Comparison of ENCODE assay signal across 21 cellular contexts in the genomic region with DNA sequence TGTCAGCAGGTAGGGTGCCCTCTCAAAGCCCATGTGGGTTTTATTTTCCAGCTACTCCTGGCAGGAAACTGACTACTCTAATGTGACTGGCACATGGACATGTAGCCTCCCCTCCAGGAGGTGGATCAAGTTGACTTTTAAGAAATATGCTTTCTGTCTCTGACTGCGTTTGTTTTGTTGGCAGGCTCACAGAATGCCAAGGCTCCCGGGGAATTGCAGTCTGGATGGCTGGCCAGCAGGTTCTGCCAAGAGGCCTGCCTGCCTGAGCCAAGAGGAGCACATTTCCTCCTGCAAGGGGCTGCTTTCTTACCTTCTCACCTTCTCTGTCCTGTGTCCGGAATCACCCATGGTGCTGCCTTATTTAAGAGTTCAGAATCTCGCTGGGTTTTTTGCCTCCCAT.
"Had no signal": no experiment of that assay in that cellular context is flagged by ENCODE, and none has a peak within 500 bp of the region (broad histone marks: within the 10 kb centered on the region; RNA-seq: fewer than 3 reads in every experiment).

No MANE protein-coding gene starts in this region.

- H3K4me1 ChIP-seq: tibial nerve, uterus had no signal

- H3K27ac Mint-ChIP-seq: activated B cell treated with CpG ODN at 0.5 μM for 24 hours; activated CD8-positive, alpha-beta T cell treated with anti-CD3 and anti-CD28 coated beads, Interleukin-2, amount 10 ng/mL, durations not matched to agents 7 days and 5 days; activated naive CD8-positive, alpha-beta T cell; brain; dendritic cell treated with granulocyte-macrophage colony-stimulating factor and Interleukin-4, amounts not matched to agents 40 ng/mL and 50 ng/mL, for 4 days; stimulated activated effector memory CD8-positive, alpha-beta T cell treated with anti-CD3 and anti-CD28 coated beads, Interleukin-12 subunit alpha, Interleukin-12 subunit beta, amount 100 ng/mL, for 72 hours had no signal

- H3K4me3 Mint-ChIP-seq: activated B cell treated with CpG ODN at 0.5 μM for 24 hours; activated CD8-positive, alpha-beta T cell treated with anti-CD3 and anti-CD28 coated beads, Interleukin-2, amount 10 ng/mL, durations not matched to agents 7 days and 5 days; activated naive CD8-positive, alpha-beta T cell; brain; dendritic cell treated with granulocyte-macrophage colony-stimulating factor and Interleukin-4, amounts not matched to agents 40 ng/mL and 50 ng/mL, for 4 days; neural crest cell; stimulated activated effector memory CD8-positive, alpha-beta T cell treated with anti-CD3 and anti-CD28 coated beads, Interleukin-12 subunit alpha, Interleukin-12 subunit beta, amount 100 ng/mL, for 72 hours had no signal

- H3K27me3 ChIP-seq: tibial nerve, uterus had no signal

- ATAC-seq: activated CD8-positive, alpha-beta T cell treated with anti-CD3 and anti-CD28 coated beads, Interleukin-2, amount 10 ng/mL, durations not matched to agents 7 days and 5 days; stimulated activated effector memory CD8-positive, alpha-beta T cell treated with anti-CD3 and anti-CD28 coated beads, Interleukin-12 subunit alpha, Interleukin-12 subunit beta, amount 100 ng/mL, for 72 hours had no signal

- H3K36me3 ChIP-seq: tibial nerve, uterus had no signal

- H3K4me3 ChIP-seq: lung, tibial nerve, uterus had no signal

- H3K27ac ChIP-seq: tibial nerve, uterus had no signal

- H3K4me1 Mint-ChIP-seq: activated B cell treated with CpG ODN at 0.5 μM for 24 hours; brain; neural crest cell; stimulated activated effector memory CD8-positive, alpha-beta T cell treated with anti-CD3 and anti-CD28 coated beads, Interleukin-12 subunit alpha, Interleukin-12 subunit beta, amount 100 ng/mL, for 72 hours had no signal

- H3K9me3 ChIP-seq: uterus had no signal

- FAIRE-seq: TTC549 had no signal

- H3K27me3 Mint-ChIP-seq: activated B cell treated with CpG ODN at 0.5 μM for 24 hours; activated naive CD8-positive, alpha-beta T cell; dendritic cell treated with granulocyte-macrophage colony-stimulating factor and Interleukin-4, amounts not matched to agents 40 ng/mL and 50 ng/mL, for 4 days had no signal

- H3K36me3 Mint-ChIP-seq: activated naive CD8-positive, alpha-beta T cell; brain; stimulated activated effector memory CD8-positive, alpha-beta T cell treated with anti-CD3 and anti-CD28 coated beads, Interleukin-12 subunit alpha, Interleukin-12 subunit beta, amount 100 ng/mL, for 72 hours had no signal

- DNase-seq: activated B cell treated with CpG ODN at 0.5 μM for 24 hours; activated CD4-positive, alpha-beta T cell treated with anti-CD3 and anti-CD28 coated beads for 48 hours; activated CD8-positive, alpha-beta memory T cell treated with anti-CD3 and anti-CD28 coated beads, Interleukin-2, amount 50 U/mL, for 4 hours; activated CD8-positive, alpha-beta T cell treated with anti-CD3 and anti-CD28 coated beads, Interleukin-2, amount 10 ng/mL, durations not matched to agents 7 days and 5 days; activated gamma-delta T cell treated with Interleukin-2 at 50 U/mL for 16 hours; amniotic stem cell; effector memory CD4-positive, alpha-beta T cell; foreskin fibroblast; midbrain; stimulated activated CD4-positive, alpha-beta T cell treated with anti-CD3 and anti-CD28 coated beads, Interleukin-12 subunit alpha, Interleukin-12 subunit beta, amount 100 ng/mL, for 4 hours; stimulated activated CD4-positive, alpha-beta T cell treated with anti-CD3 and anti-CD28 coated beads, Interleukin-2, amount 100 ng/mL, for 24 hours; T-helper 2 cell; uterus had no signal
